Comparison of ENCODE assay signal across 8 cellular contexts in the genomic region with DNA sequence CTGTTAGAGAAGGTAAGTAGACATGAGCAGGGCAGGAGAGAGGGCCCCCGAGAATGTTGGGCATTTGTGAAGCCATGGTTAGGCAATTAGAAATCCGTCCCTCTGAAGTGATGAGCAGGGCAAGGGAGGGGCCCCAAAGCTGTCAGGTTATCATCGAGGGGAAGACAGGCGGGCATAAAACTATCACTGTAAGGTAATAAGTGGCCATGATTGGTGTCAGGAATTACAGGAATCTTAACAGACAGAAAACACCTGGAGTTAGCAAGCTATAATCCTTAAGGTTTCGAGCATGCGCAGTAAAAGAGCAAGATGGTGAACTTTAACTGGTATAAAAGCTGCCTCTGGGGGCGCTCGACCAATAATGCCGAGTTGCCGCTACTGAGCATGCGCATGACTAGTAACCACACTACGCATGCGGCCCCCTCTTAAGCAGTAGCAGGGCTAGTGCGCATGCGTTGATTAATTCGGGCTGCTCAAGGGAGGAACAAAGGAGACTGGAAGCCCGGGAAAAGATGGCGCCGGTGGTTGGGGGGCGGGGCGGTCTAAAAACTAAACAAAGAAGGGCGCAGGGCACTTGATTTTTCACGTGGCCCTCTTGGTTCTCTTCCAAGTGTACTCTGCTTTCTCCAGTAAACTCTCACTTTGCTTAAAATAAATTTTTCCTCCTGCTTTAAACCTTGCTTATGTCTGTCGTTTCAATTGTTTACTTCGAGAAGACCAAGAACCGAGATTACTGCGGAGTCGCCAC. TPM values are rescaled to one million over a fixed set of nuclear protein-coding genes. Genes with fewer than 3 reads are reported as not detected.
DNase-seq lines count a peak whose midpoint lies in the region; ATAC-seq and TF ChIP-seq lines count a peak whose summit lies in the region.

No MANE protein-coding gene starts in this region.

- H3K27me3 Mint-ChIP-seq in Caco-2 (ENCODE audit: insufficient read depth, unreplicated experiment) (no peaks in the 10 kb centered on the region), endothelial cell (ENCODE audit: unreplicated experiment) (peaks cover 7% of the 10 kb centered on the region), mesothelial cell of epicardium (ENCODE audit: low read depth) (no peaks in the 10 kb centered on the region)

- H3K9me3 ChIP-seq in Caco-2 (no peaks in the 10 kb centered on the region), HUES6 (ENCODE audit: control insufficient read depth, insufficient read depth, low read depth, low read length) (no peaks in the 10 kb centered on the region), NT2/D1 (ENCODE audit: insufficient read depth, low read length) (no peaks in the 10 kb centered on the region)

- H3K27ac ChIP-seq in HUES6 (ENCODE audit: low read depth, low read length): peak overlapping the region; percentile 100

- H3K36me3 Mint-ChIP-seq in Caco-2 (ENCODE audit: insufficient read depth, unreplicated experiment) (peaks cover 97% of the 10 kb centered on the region), endothelial cell (ENCODE audit: low read depth, unreplicated experiment) (peaks cover 68% of the 10 kb centered on the region), mesothelial cell of epicardium (peaks cover 45% of the 10 kb centered on the region)

- peak overlapping the region; percentile 33 for H3K4me3 ChIP-seq in Caco-2 (ENCODE audit: low read depth, low read length)
- peak overlapping the region; percentile 63 for H3K4me3 ChIP-seq in HUES6 (ENCODE audit: low read depth, low read length)
- H3K4me3 ChIP-seq in NT2/D1 (ENCODE audit: insufficient read length, low read depth): peak overlapping the region; percentile 10

- DNase-seq in Caco-2: peak; percentile 98 to 99
- DNase-seq in NT2/D1 (ENCODE audit: low read depth, low spot score): peak; percentile 100
- DNase-seq in activated CD8-positive, alpha-beta memory T cell treated with anti-CD3 and anti-CD28 coated beads, Interleukin-2, amount 50 U/mL, for 4 hours: peak; percentile 94
- peak; percentile 97 for DNase-seq in endothelial cell (ENCODE audit: low spot score)
- DNase-seq in mesothelial cell of epicardium (ENCODE audit: low spot score in 2 of 2, unreplicated experiment in 2 of 2): peak; percentile 97 to 98
- DNase-seq in stimulated activated CD8-positive, alpha-beta memory T cell treated with anti-CD3 and anti-CD28 coated beads, Interleukin-15, amount 100 ng/mL, for 4 hours (ENCODE audit: low read depth in 2 of 2): peak; percentile 87 to 93

- H3K9me3 Mint-ChIP-seq in Caco-2 (ENCODE audit: unreplicated experiment) (no peaks in the 10 kb centered on the region), endothelial cell (ENCODE audit: unreplicated experiment) (no peaks in the 10 kb centered on the region), mesothelial cell of epicardium (no peaks in the 10 kb centered on the region)

- peak overlapping the region; percentile 98 for H3K9ac ChIP-seq in HUES6 (ENCODE audit: low read length)
- H3K9ac ChIP-seq in NT2/D1 (ENCODE audit: insufficient read length, low read depth): peak overlapping the region; percentile 12

- H3K27me3 ChIP-seq in Caco-2 (replicated peaks; ENCODE audit: control insufficient read depth, insufficient read depth, low read length): no peaks in the 10 kb centered on the region
- no peaks in the 10 kb centered on the region for H3K27me3 ChIP-seq in HUES6 (ENCODE audit: control insufficient read depth, insufficient read depth, low read length)
- H3K27me3 ChIP-seq in NT2/D1 (ENCODE audit: insufficient read depth, insufficient read length): no peaks in the 10 kb centered on the region

- CTCF ChIA-PET in Caco-2 (lab: Charles Lee): interaction anchor here (0.6 to 1.3 kb wide), 10 partner anchors 10 to 384 kb away, joined by 3 to 7 read pairs (median 3); a partner anchor contains a TSS

- TF ChIP-seq CTCF in Caco-2 (IDR thresholded peaks at IDR 0.05; ENCODE audit: insufficient read depth in 1 of 2, low read depth in 1 of 2, low read length in 1 of 2, severe bottlenecking in 1 of 2, unreplicated experiment in 1 of 2) (peak; percentile 85 to 92), endothelial cell (IDR thresholded peaks at IDR 0.05; ENCODE audit: unreplicated experiment) (peak; percentile 93), mesothelial cell of epicardium (IDR thresholded peaks at IDR 0.05; ENCODE audit: unreplicated experiment) (peak; percentile 89)

- peaks cover 35% of the 10 kb centered on the region for H3K4me1 ChIP-seq in Caco-2
- peaks cover 21% of the 10 kb centered on the region for H3K4me1 ChIP-seq in HUES6 (ENCODE audit: control insufficient read depth, insufficient read depth, low read length)
- no peaks in the 10 kb centered on the region for H3K4me1 ChIP-seq in NT2/D1 (ENCODE audit: insufficient read depth, insufficient read length)

- H3K4me3 Mint-ChIP-seq in Caco-2 (ENCODE audit: unreplicated experiment): peak overlapping the region; percentile 92
- H3K4me3 Mint-ChIP-seq in endothelial cell (ENCODE audit: unreplicated experiment): peak overlapping the region; percentile 86
- peak overlapping the region; percentile 80 for H3K4me3 Mint-ChIP-seq in mesothelial cell of epicardium

- intact Hi-C loops in Caco-2 (cut with micrococcal nuclease; ENCODE audit: unreplicated experiment): loop anchor here (1.0 to 10.0 kb wide), 4 partner anchors 33 to 802 kb away; a partner anchor contains a TSS

- H3K36me3 ChIP-seq in Caco-2 (ENCODE audit: control insufficient read depth, insufficient read depth, low read length) (peaks cover 8% of the 10 kb centered on the region), HUES6 (ENCODE audit: control insufficient read depth, insufficient read depth, low read length) (peaks cover 90% of the 10 kb centered on the region), NT2/D1 (ENCODE audit: insufficient read depth, insufficient read length, low read length) (peaks cover 91% of the 10 kb centered on the region)

- H3K27ac Mint-ChIP-seq in Caco-2 (ENCODE audit: unreplicated experiment) (peak overlapping the region; percentile 97), endothelial cell (ENCODE audit: unreplicated experiment) (peak overlapping the region; percentile 99), mesothelial cell of epicardium (peak overlapping the region; percentile 99)

- no TSS peak for BruUV-seq in Caco-2 (replicated peaks; lab: Mats Ljungman, UMichigan)

- POLR2A ChIA-PET in Caco-2 (lab: Charles Lee): interaction anchor here (0.8 to 1.1 kb wide), 5 partner anchors 33 to 384 kb away, joined by 3 to 5 read pairs (median 3); a partner anchor contains a TSS

- H3K4me1 Mint-ChIP-seq in Caco-2 (ENCODE audit: low read depth, unreplicated experiment) (peaks cover 33% of the 10 kb centered on the region), endothelial cell (ENCODE audit: unreplicated experiment) (peaks cover 39% of the 10 kb centered on the region), mesothelial cell of epicardium (peaks cover 53% of the 10 kb centered on the region)

- ATAC-seq in GM21360 (IDR thresholded peaks at IDR 0.05; ENCODE audit: unreplicated experiment): peak; percentile 48

RNA-seq across cellular contexts. Expression of a gene that starts 5.5 kb away (rescaled TPM):
- total RNA-seq in Caco-2 (2022) (319 and 333 TPM in 2 replicates), endothelial cell (ENCODE audit: unreplicated experiment) (365 TPM), mesothelial cell of epicardium (291 to 294 TPM (median 291 TPM) in 3 replicates)

RNA-seq across cellular contexts. Expression of a gene that starts 32.9 kb away (rescaled TPM):
- 1.1 and 1.3 TPM in 2 replicates for total RNA-seq in Caco-2 (2022)
- total RNA-seq in endothelial cell (ENCODE audit: unreplicated experiment): 3.2 TPM
- 0.71 to 0.84 TPM (median 0.78 TPM) in 3 replicates for total RNA-seq in mesothelial cell of epicardium

RNA-seq across cellular contexts. Expression of a gene that starts 33.0 kb away (rescaled TPM):
- total RNA-seq in Caco-2 (2022): 29.1 and 42.0 TPM in 2 replicates
- total RNA-seq in endothelial cell (ENCODE audit: unreplicated experiment): 8.4 TPM
- 9.3 to 12.2 TPM (median 9.7 TPM) in 3 replicates for total RNA-seq in mesothelial cell of epicardium

Comparison
In these comparisons a context has a peak if more than half of its experiments do, and no peak if none do; other contexts are left out.
1. Peak in every context shown above with its lines: DNase-seq, ATAC-seq, H3K4me3 ChIP-seq and H3K27ac ChIP-seq.
2. H3K4me3 ChIP-seq: peak in every context shown above with its lines; median percentile 63 in HUES6; 33 in Caco-2; 10 in NT2/D1.